ENCODE assay signal across 8 cellular contexts in genomic region chr6:13574149-13574570, GRCh38. TPM values are rescaled to one million over a fixed set of nuclear protein-coding genes. Genes with fewer than 3 reads are reported as not detected.
DNase-seq lines count a peak whose midpoint lies in the region; ATAC-seq and TF ChIP-seq lines count a peak whose summit lies in the region.

No MANE protein-coding gene starts in this region.

- H3K9me3 Mint-ChIP-seq in dendritic cell treated with granulocyte-macrophage colony-stimulating factor and Interleukin-4, amounts not matched to agents 40 ng/mL and 50 ng/mL, for 4 days, result no peaks in the 10 kb centered on the region

- intact Hi-C loops in dendritic cell treated with granulocyte-macrophage colony-stimulating factor and Interleukin-4, amounts not matched to agents 40 ng/mL and 50 ng/mL, for 4 days (cut with micrococcal nuclease), result loop anchor here (2.0 to 10.0 kb wide), 4 partner anchors 41 to 379 kb away; partner anchors contain the start of genes GFOD1 and NOL7
- intact Hi-C loops in right lobe of liver (cut with DNase I), result loop anchor here in 1 of 2 donors (10.0 kb wide), 1 partner anchor 89 kb away; the partner anchor contains the start of gene GFOD1

- TF ChIP-seq CTCF in C4-2B (conservative IDR thresholded peaks at IDR 0.05) (peak; percentile 75), right lobe of liver (IDR thresholded peaks at IDR 0.05) (peak; percentile 47 to 52 (median 48))

- H3K4me1 Mint-ChIP-seq in dendritic cell treated with granulocyte-macrophage colony-stimulating factor and Interleukin-4, amounts not matched to agents 40 ng/mL and 50 ng/mL, for 4 days (ENCODE audit: low read depth), result peaks cover 37% of the 10 kb centered on the region

- peak; percentile 95 to 96 for DNase-seq in NCI-H524 (lab: John Stamatoyannopoulos, UW)
- peak; percentile 92 for DNase-seq in activated CD4-positive, alpha-beta T cell treated with anti-CD3 and anti-CD28 coated beads, Interleukin-2, amount 50 U/mL, for 1 hour
- DNase-seq in right lobe of liver, result peak; percentile 96 to 98 (median 96)
- peak; percentile 92 for DNase-seq in stimulated activated CD4-positive, alpha-beta T cell treated with anti-CD3 and anti-CD28 coated beads, Interleukin-4, amount 100 ng/mL, for 24 hours

- H3K4me3 Mint-ChIP-seq in dendritic cell treated with granulocyte-macrophage colony-stimulating factor and Interleukin-4, amounts not matched to agents 40 ng/mL and 50 ng/mL, for 4 days, result peak overlapping the region; percentile 87

- TF ChIP-seq POLR2A in right lobe of liver (IDR thresholded peaks at IDR 0.05), result peak; percentile 85

- peak; percentile 89 for ATAC-seq in GM19324 (IDR thresholded peaks at IDR 0.05; ENCODE audit: low FRiP score, unreplicated experiment)
- peak; percentile 72 for ATAC-seq in HG03460 (IDR thresholded peaks at IDR 0.05; ENCODE audit: unreplicated experiment)
- ATAC-seq in right lobe of liver, result peak; percentile 88 to 95 (median 90)

- peak overlapping the region; percentile 92 for H3K27ac Mint-ChIP-seq in dendritic cell treated with granulocyte-macrophage colony-stimulating factor and Interleukin-4, amounts not matched to agents 40 ng/mL and 50 ng/mL, for 4 days

- no peaks in the 10 kb centered on the region for H3K27me3 ChIP-seq in right lobe of liver

- H3K36me3 Mint-ChIP-seq in dendritic cell treated with granulocyte-macrophage colony-stimulating factor and Interleukin-4, amounts not matched to agents 40 ng/mL and 50 ng/mL, for 4 days (ENCODE audit: low read depth), result peaks cover 21% of the 10 kb centered on the region

- under 1% methylated on average over 22 of the region's 46 CpGs for whole genome bisulfite sequencing in right lobe of liver (ENCODE audit: insufficient coverage, low coverage, low lambda C conversion rate, missing lambda C conversion rate)

- H3K4me1 ChIP-seq in right lobe of liver, result peaks cover 0 to 45% (median 6%) of the 10 kb centered on the region in 4 donors

- peak overlapping the region; percentile 94 for H3K27ac ChIP-seq in C4-2B
- peak overlapping the region; percentile 95 to 98 (median 96) for H3K27ac ChIP-seq in right lobe of liver

- peak overlapping the region; percentile 77 to 89 (median 89) for H3K4me3 ChIP-seq in right lobe of liver

- H3K36me3 ChIP-seq in right lobe of liver, result no peaks in the 10 kb centered on the region

- no peaks in the 10 kb centered on the region for H3K9me3 ChIP-seq in right lobe of liver

- peaks cover 8% of the 10 kb centered on the region for H3K27me3 Mint-ChIP-seq in dendritic cell treated with granulocyte-macrophage colony-stimulating factor and Interleukin-4, amounts not matched to agents 40 ng/mL and 50 ng/mL, for 4 days

RNA-seq across cellular contexts. Expression of gene SIRT5, which starts 0.2 kb away (rescaled TPM):
- 10 to 100 TPM in 4 of 6 experiments, 1 to 10 TPM in 2; 9.3 to 28.3 (median 15.5) TPM for total RNA-seq in right lobe of liver

RNA-seq across cellular contexts. Expression of gene NOL7, which starts 41.0 kb away (rescaled TPM):
- 10 to 100 TPM; 12.9 to 68.2 (median 25.1) TPM for total RNA-seq in right lobe of liver

Comparison
In these comparisons a context has a peak if more than half of its experiments do, and no peak if none do; other contexts are left out.
1. Peak in every context shown above with its lines: DNase-seq, ATAC-seq, H3K4me3 ChIP-seq and H3K27ac ChIP-seq.